ENCODE assay signal across 15 cellular contexts in the genomic region with DNA sequence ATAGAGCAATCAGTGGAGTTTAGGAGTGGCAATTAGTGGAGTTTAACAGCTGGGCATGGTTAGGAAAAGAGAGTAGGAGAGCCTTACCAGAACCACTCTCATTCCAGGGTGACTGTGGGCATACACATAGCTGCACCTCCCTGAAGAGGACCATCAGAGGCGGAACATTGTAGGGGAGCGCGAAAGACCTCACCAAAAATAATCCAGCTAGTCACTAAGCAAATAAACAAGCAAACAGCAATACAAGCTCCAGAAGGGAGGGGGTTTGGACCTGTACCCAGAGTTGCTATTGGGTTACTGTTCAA. TPM values are rescaled to one million over a fixed set of nuclear protein-coding genes. Genes with fewer than 3 reads are reported as not detected.
DNase-seq lines count a peak whose midpoint lies in the region; TF ChIP-seq lines count a peak whose summit lies in the region.
"Had no signal": no experiment of that assay in that cellular context is flagged by ENCODE, and none has a peak within 500 bp of the region (broad histone marks: within the 10 kb centered on the region; RNA-seq: fewer than 3 reads in every experiment).

No MANE protein-coding gene starts in this region.

- H3K4me3 ChIP-seq in GM23248 (no peak overlapping the region), PC-9 (no peak overlapping the region), dorsolateral prefrontal cortex (no peak overlapping the region), osteoblast (ENCODE audit: insufficient read depth, low read length) (no peak overlapping the region)
- H3K4me3 ChIP-seq: BLaER1 treated with 17β-estradiol and CSF1 and Interleukin-3, amounts not matched to agents 10 nM and 100 nM; GM12878 had no signal

- POLR2A ChIA-PET in PC-9 (lab: Charles Lee; ENCODE audit: unreplicated experiment): interaction anchor here (0.5 to 1.0 kb wide), 3 partner anchors 19 to 209 kb away, joined by 3 to 6 read pairs (median 3); a partner anchor contains a TSS

- H3K36me3 ChIP-seq in GM23248 (ENCODE audit: low read depth) (no peaks in the 10 kb centered on the region), PC-9 (ENCODE audit: low read depth) (no peaks in the 10 kb centered on the region), osteoblast (ENCODE audit: insufficient read depth, low read length) (no peaks in the 10 kb centered on the region)

- 60 to 62% methylated on average over 3 of the region's 3 CpGs for WGBS in GM23248 (ENCODE audit: low coverage in 1 of 2, low lambda C conversion rate in 2 of 2, missing lambda C conversion rate in 2 of 2), 2 experiments

- in situ Hi-C loops in GM23248 (cut with MboI): no loop called here

- H3K4me2 ChIP-seq in GM23248 (ENCODE audit: unreplicated experiment) (peak overlapping the region; percentile 21), PC-9 (peak overlapping the region; percentile 21), osteoblast (ENCODE audit: insufficient read depth, low read length) (no peak overlapping the region)
- H3K4me2 ChIP-seq: BLaER1 treated with 17β-estradiol and CSF1 and Interleukin-3, amounts not matched to agents 10 nM and 100 nM had no signal

- H3F3A ChIP-seq in GM23248 (ENCODE audit: insufficient read depth) (peaks cover 17% of the 10 kb centered on the region), PC-9 (ENCODE audit: insufficient read depth, low read depth) (peaks cover 33% of the 10 kb centered on the region)

- CTCF ChIA-PET in PC-9 (lab: Charles Lee): interaction anchor here (0.6 to 0.7 kb wide), 2 partner anchors 119 to 263 kb away, joined by 4 to 5 read pairs; no protein-coding TSS in a partner anchor

- 0 out of 2 replicates have a peak overlapping the region, but pooled peaks have one; percentile 6 for H3K27ac ChIP-seq in GM23248
- peak overlapping the region; percentile 32 for H3K27ac ChIP-seq in PC-9
- H3K27ac ChIP-seq in dorsolateral prefrontal cortex: peak overlapping the region in 41 of 59 donors; percentile 14 to 100 (median 79)
- no peak overlapping the region for H3K27ac ChIP-seq in osteoblast (ENCODE audit: low read depth, low read length)
- H3K27ac ChIP-seq: BLaER1 treated with 17β-estradiol and CSF1 and Interleukin-3, amounts not matched to agents 10 nM and 100 nM had no signal

- TF ChIP-seq CTCF in PC-9 (conservative IDR thresholded peaks at IDR 0.05): no peak
- TF ChIP-seq CTCF in dorsolateral prefrontal cortex (IDR thresholded peaks at IDR 0.05 in 54 of 56, conservative IDR thresholded peaks at IDR 0.05 in 2 of 56; ENCODE audit: low read depth in 1 of 56, partially characterized antibody in 56 of 56): no peak
- no peak for TF ChIP-seq CTCF in osteoblast (IDR thresholded peaks at IDR 0.05; ENCODE audit: extremely low read depth, low read depth, low read length)
- TF ChIP-seq CTCF in GM20000 (IDR thresholded peaks at IDR 0.05; ENCODE audit: extremely low read depth, missing control alignments): no peak

- intact Hi-C loops in PC-9 (cut with micrococcal nuclease; ENCODE audit: unreplicated experiment) (loop anchor here (5.0 kb wide), 1 partner anchor 46 kb away; no protein-coding TSS in a partner anchor), dorsolateral prefrontal cortex (cut with DNase I) (no loop called here)

- no TSS peak for BruUV-seq in PC-9 (replicated peaks; lab: Mats Ljungman, UMichigan)

- H3K79me2 ChIP-seq in GM23248 (ENCODE audit: insufficient read depth): no peaks in the 10 kb centered on the region
- no peaks in the 10 kb centered on the region for H3K79me2 ChIP-seq in PC-9 (ENCODE audit: low read depth)
- no peaks in the 10 kb centered on the region for H3K79me2 ChIP-seq in osteoblast (ENCODE audit: insufficient read depth, low read length)

- H2AFZ ChIP-seq in GM23248: peak overlapping the region; percentile 53; the same call in 1 of the 2 replicates
- H2AFZ ChIP-seq in PC-9: no peak overlapping the region
- no peak overlapping the region for H2AFZ ChIP-seq in osteoblast (ENCODE audit: low read length)

- H3K4me1 ChIP-seq in GM23248 (ENCODE audit: insufficient read depth): peaks cover 14% of the 10 kb centered on the region; the same call in 1 of the 2 replicates
- peaks cover 21% of the 10 kb centered on the region for H3K4me1 ChIP-seq in PC-9 (replicated peaks; ENCODE audit: insufficient read depth)
- peaks cover 3% of the 10 kb centered on the region for H3K4me1 ChIP-seq in osteoblast (ENCODE audit: insufficient read depth, low read length)

- H3K9me2 ChIP-seq in GM23248 (ENCODE audit: insufficient read depth): no peaks in the 10 kb centered on the region
- no peaks in the 10 kb centered on the region for H3K9me2 ChIP-seq in PC-9 (ENCODE audit: insufficient read depth)

- DNase-seq in GM23248 (no peak), PC-9 (no peak), dorsolateral prefrontal cortex (no peak), osteoblast (ENCODE audit: insufficient read length, low spot score, missing footprints) (peak; percentile 81), GM20000 (ENCODE audit: low spot score) (no peak), cerebellar nuclear complex (lab: John Stamatoyannopoulos, UW) (no peak), T-helper 2 cell (no peak), GDM1 (lab: John Stamatoyannopoulos, UW) (no peak)
- DNase-seq: DND-41, KBM-7, NCI-H1417 treated with DMSO at 0.1 percent for 48 hours, NCI-H1930, NCI-H446 treated with DMSO at 0.1 percent for 48 hours had no signal

- no peaks in the 10 kb centered on the region for H3K9me3 ChIP-seq in GM23248 (ENCODE audit: low read depth)
- no peaks in the 10 kb centered on the region for H3K9me3 ChIP-seq in PC-9 (ENCODE audit: insufficient read depth, low read depth)
- H3K9me3 ChIP-seq in osteoblast (ENCODE audit: low read depth, low read length): no peaks in the 10 kb centered on the region

- no peak overlapping the region for H3K9ac ChIP-seq in GM23248
- H3K9ac ChIP-seq: BLaER1 treated with 17β-estradiol and CSF1 and Interleukin-3, amounts not matched to agents 10 nM and 100 nM had no signal

- H3K27me3 ChIP-seq in GM23248 (replicated peaks; ENCODE audit: insufficient read depth) (no peaks in the 10 kb centered on the region), PC-9 (ENCODE audit: insufficient read depth, low read depth) (no peaks in the 10 kb centered on the region), dorsolateral prefrontal cortex (no peaks in the 10 kb centered on the region), osteoblast (ENCODE audit: insufficient read depth, low read length) (peaks cover 9% of the 10 kb centered on the region)

- H4K20me1 ChIP-seq in GM23248 (ENCODE audit: insufficient read depth): no peaks in the 10 kb centered on the region
- H4K20me1 ChIP-seq in PC-9 (ENCODE audit: insufficient read depth): no peaks in the 10 kb centered on the region
- H4K20me1 ChIP-seq in osteoblast (ENCODE audit: insufficient read depth, low read length): no peaks in the 10 kb centered on the region

RNA-seq across cellular contexts. Expression of a gene that starts 4.1 kb away (rescaled TPM):
- 1.0 and 2.9 TPM in 2 replicates for total RNA-seq in GM23248 (2014; rRNA removed; shearing (Covaris generic))
- 0.93 and 1.2 TPM in 2 replicates for polyA plus RNA-seq in GM23248 (2016; fragmentation: Nextera tagmentation; extraction: Ambion mirVana)
- total RNA-seq in PC-9 (2021) (0.15 and 0.24 TPM in 2 replicates), dorsolateral prefrontal cortex (100 to 1,000 TPM in 34 of 120 experiments, 10 to 100 TPM in 86; 52.6 to 238 (median 83.3) TPM), osteoblast (0.59 and 0.72 TPM in 2 replicates)
- total RNA-seq: GM12878 had no signal
- polyA plus RNA-seq: GM12878 had no signal

RNA-seq across cellular contexts. Expression of a gene that starts 18.6 kb away (rescaled TPM):
- 60.4 and 62.7 TPM in 2 replicates for total RNA-seq in GM23248 (2014; rRNA removed; shearing (Covaris generic))
- 55.8 and 58.4 TPM in 2 replicates for polyA plus RNA-seq in GM23248 (2016; fragmentation: Nextera tagmentation; extraction: Ambion mirVana)
- total RNA-seq in PC-9 (2021) (117 and 120 TPM in 2 replicates), dorsolateral prefrontal cortex (10 to 100 TPM; 39.3 to 66.1 (median 52.5) TPM), osteoblast (41.5 and 43.1 TPM in 2 replicates)

Comparison
In these comparisons a context has a peak if more than half of its experiments do, and no peak if none do; other contexts are left out.
1. RNA of a gene that starts 4.1 kb away (total RNA-seq): 52.6 to 238 TPM in dorsolateral prefrontal cortex; 1.0 to 2.9 TPM in GM23248, 0.59 to 0.72 TPM in osteoblast and 0.15 to 0.24 TPM in PC-9; every median in the first group is over 10 times any median in the second.